In genomic region chr17:48800626-48801217, GRCh38 we compare ENCODE assay signal across 1 cellular context.
TF ChIP-seq lines count a peak whose summit lies in the region.

No MANE protein-coding gene starts in this region.

TF ChIP-seq in A549, 52 proteins besides CTCF, POLR2A, EP300 and RAD21 (continued from another document):
- TF ChIP-seq RNF2 (IDR thresholded peaks at IDR 0.05; ENCODE audit: borderline replicate concordance, low read depth) (no peak), RCOR1 (IDR thresholded peaks at IDR 0.05; ENCODE audit: low read depth, low read length) (no peak)
